In genomic region chr17:29156781-29157180, GRCh38 we compare ENCODE assay signal across 1 cellular context.
TF ChIP-seq lines count a peak whose summit lies in the region.

No MANE protein-coding gene starts in this region.

TF ChIP-seq in IMR-90, 13 proteins besides CTCF, POLR2A, EP300 and RAD21 (continued from another document):
- no peak for TF ChIP-seq CEBPB (IDR thresholded peaks at IDR 0.05; ENCODE audit: low read depth, low read length)
